In genomic region chr14:70665448-70666363, GRCh38 we compare ENCODE assay signal across 8 cellular contexts. TPM values are rescaled to one million over a fixed set of nuclear protein-coding genes. Genes with fewer than 3 reads are reported as not detected.
DNase-seq lines count a peak whose midpoint lies in the region; ATAC-seq and TF ChIP-seq lines count a peak whose summit lies in the region.

No MANE protein-coding gene starts in this region.

- no peak overlapping the region for H3K9ac ChIP-seq in GM23248

- CTCF ChIA-PET in activated CD8-positive, alpha-beta T cell treated with anti-CD3 and anti-CD28 coated beads, Interleukin-2, amount 10 ng/mL, durations not matched to agents 7 days and 5 days (lab: Charles Lee), result interaction anchor here (0.9 to 1.4 kb wide), 3 partner anchors 9 to 63 kb away, joined by 3 read pairs; no protein-coding TSS in a partner anchor

- no peaks in the 10 kb centered on the region for H3K36me3 ChIP-seq in GM23248 (ENCODE audit: low read depth)

- WGBS in GM23248 (ENCODE audit: low coverage in 1 of 2, low lambda C conversion rate in 2 of 2, missing lambda C conversion rate in 2 of 2), 2 experiments, result 27 to 29% methylated on average over 8 of the region's 8 CpGs
- 77% methylated on average over 8 of the region's 8 CpGs for WGBS in right cardiac atrium

- in situ Hi-C loops in GM23248 (cut with MboI), result no loop called here

- H2AFZ ChIP-seq in GM23248, result 0 out of 2 replicates have a peak overlapping the region, but pooled peaks have one; percentile 14

- H3K9me3 ChIP-seq in GM23248 (ENCODE audit: low read depth) (no peaks in the 10 kb centered on the region), right cardiac atrium (ENCODE audit: control insufficient read depth, low read length) (no peaks in the 10 kb centered on the region)

- H3K4me1 Mint-ChIP-seq in activated CD8-positive, alpha-beta T cell treated with anti-CD3 and anti-CD28 coated beads, Interleukin-2, amount 10 ng/mL, durations not matched to agents 7 days and 5 days (ENCODE audit: low read depth), result peaks cover 50% of the 10 kb centered on the region
- peaks cover 7% of the 10 kb centered on the region for H3K4me1 Mint-ChIP-seq in nephron

- 0 out of 2 replicates have a peak, but pooled peaks cover 4% of the 10 kb centered on the region for H3K27me3 ChIP-seq in GM23248 (replicated peaks; ENCODE audit: insufficient read depth)
- no peaks in the 10 kb centered on the region for H3K27me3 ChIP-seq in right cardiac atrium (ENCODE audit: control insufficient read depth, insufficient read depth)

- H3K36me3 Mint-ChIP-seq in activated CD8-positive, alpha-beta T cell treated with anti-CD3 and anti-CD28 coated beads, Interleukin-2, amount 10 ng/mL, durations not matched to agents 7 days and 5 days (ENCODE audit: low read depth), result peaks cover 53% of the 10 kb centered on the region
- H3K36me3 Mint-ChIP-seq in nephron (ENCODE audit: low read depth), result no peaks in the 10 kb centered on the region

- intact Hi-C loops in right cardiac atrium (cut with DNase I), result no loop called here

- no peaks in the 10 kb centered on the region for H3F3A ChIP-seq in GM23248 (ENCODE audit: insufficient read depth)

- peak overlapping the region; percentile 49 for H3K4me2 ChIP-seq in GM23248 (ENCODE audit: unreplicated experiment)

- H3K27ac ChIP-seq in GM23248, result no peak overlapping the region
- no peak overlapping the region for H3K27ac ChIP-seq in right cardiac atrium (ENCODE audit: low read length)

- ATAC-seq in GM18499 (IDR thresholded peaks at IDR 0.05; ENCODE audit: insufficient read depth, unreplicated experiment) (peak; percentile 29), right cardiac atrium (no peak)
- ATAC-seq in activated CD8-positive, alpha-beta T cell treated with anti-CD3 and anti-CD28 coated beads, Interleukin-2, amount 10 ng/mL, durations not matched to agents 7 days and 5 days, result no peak

- H3K9me2 ChIP-seq in GM23248 (ENCODE audit: insufficient read depth), result no peaks in the 10 kb centered on the region

- peak overlapping the region; percentile 75 for H3K27ac Mint-ChIP-seq in activated CD8-positive, alpha-beta T cell treated with anti-CD3 and anti-CD28 coated beads, Interleukin-2, amount 10 ng/mL, durations not matched to agents 7 days and 5 days
- H3K27ac Mint-ChIP-seq in nephron, result peak overlapping the region in 2 of 3 experiments; percentile 26 to 44

- no peaks in the 10 kb centered on the region for H3K27me3 Mint-ChIP-seq in activated CD8-positive, alpha-beta T cell treated with anti-CD3 and anti-CD28 coated beads, Interleukin-2, amount 10 ng/mL, durations not matched to agents 7 days and 5 days (ENCODE audit: low read depth)
- no peaks in the 10 kb centered on the region for H3K27me3 Mint-ChIP-seq in nephron (ENCODE audit: low read depth)

- no peaks in the 10 kb centered on the region for H4K20me1 ChIP-seq in GM23248 (ENCODE audit: insufficient read depth)

- H3K4me1 ChIP-seq in GM23248 (ENCODE audit: insufficient read depth) (peaks cover 20% of the 10 kb centered on the region), right cardiac atrium (ENCODE audit: control insufficient read depth, insufficient read depth, low read length) (peaks cover 11% of the 10 kb centered on the region)

- H3K9me3 Mint-ChIP-seq in activated CD8-positive, alpha-beta T cell treated with anti-CD3 and anti-CD28 coated beads, Interleukin-2, amount 10 ng/mL, durations not matched to agents 7 days and 5 days (ENCODE audit: insufficient read depth), result no peaks in the 10 kb centered on the region
- H3K9me3 Mint-ChIP-seq in nephron, result no peaks in the 10 kb centered on the region

- H3K4me3 ChIP-seq in GM23248, result no peak overlapping the region
- H3K4me3 ChIP-seq in right cardiac atrium (ENCODE audit: low read length), result no peak overlapping the region

- TF ChIP-seq CTCF in nephron (IDR thresholded peaks at IDR 0.05; ENCODE audit: unreplicated experiment in 3 of 3), result no peak

- no peak overlapping the region for H3K4me3 Mint-ChIP-seq in activated CD8-positive, alpha-beta T cell treated with anti-CD3 and anti-CD28 coated beads, Interleukin-2, amount 10 ng/mL, durations not matched to agents 7 days and 5 days
- H3K4me3 Mint-ChIP-seq in nephron, result no peak overlapping the region

- DNase-seq in GM23248, result peak; percentile 49
- DNase-seq in LHCN-M2 (ENCODE audit: low read depth), result peak; percentile 51
- DNase-seq in activated CD8-positive, alpha-beta T cell treated with anti-CD3 and anti-CD28 coated beads, Interleukin-2, amount 10 ng/mL, durations not matched to agents 7 days and 5 days, result no peak
- no peak for DNase-seq in ecto neural progenitor cell (ENCODE audit: low spot score)
- DNase-seq in right cardiac atrium, result no peak
- DNase-seq in NCI-H2227 (lab: John Stamatoyannopoulos, UW; ENCODE audit: unreplicated experiment), result no peak

- POLR2A ChIA-PET in activated CD8-positive, alpha-beta T cell treated with anti-CD3 and anti-CD28 coated beads, Interleukin-2, amount 10 ng/mL, durations not matched to agents 7 days and 5 days (lab: Charles Lee), result no interaction called here

- no peaks in the 10 kb centered on the region for H3K79me2 ChIP-seq in GM23248 (ENCODE audit: insufficient read depth)

RNA-seq across cellular contexts. Expression of gene TTC9, which starts 24.0 kb away (rescaled TPM):
- total RNA-seq in GM23248 (2014; rRNA removed; shearing (Covaris generic)), result not detected in 2 replicates
- polyA plus RNA-seq in GM23248 (2016; fragmentation: Nextera tagmentation; extraction: Ambion mirVana) (not detected in 2 replicates), right cardiac atrium (0.95 TPM)
- total RNA-seq in LHCN-M2 (2014; rRNA removed) (5.1 and 5.6 TPM in 2 replicates), right cardiac atrium (1 to 10 TPM; 1.7 to 4.7 (median 2.7) TPM)
- polyA plus RNA-seq in LHCN-M2 (2012), result 11.1 TPM
- 10 to 100 TPM; 13.9 to 14.8 TPM for total RNA-seq in activated CD8-positive, alpha-beta T cell treated with anti-CD3 and anti-CD28 coated beads, Interleukin-2, amount 10 ng/mL, durations not matched to agents 7 days and 5 days

Comparison
In these comparisons a context has a peak if more than half of its experiments do, and no peak if none do; other contexts are left out.
1. DNase-seq: peak in GM23248 (single experiment) and LHCN-M2 (single experiment); none in activated CD8-positive, alpha-beta T cell treated with anti-CD3 and anti-CD28 coated beads, Interleukin-2, amount 10 ng/mL, durations not matched to agents 7 days and 5 days (single experiment), ecto neural progenitor cell (single experiment), right cardiac atrium (0 of 3) and NCI-H2227 (single experiment).